In the genomic region with DNA sequence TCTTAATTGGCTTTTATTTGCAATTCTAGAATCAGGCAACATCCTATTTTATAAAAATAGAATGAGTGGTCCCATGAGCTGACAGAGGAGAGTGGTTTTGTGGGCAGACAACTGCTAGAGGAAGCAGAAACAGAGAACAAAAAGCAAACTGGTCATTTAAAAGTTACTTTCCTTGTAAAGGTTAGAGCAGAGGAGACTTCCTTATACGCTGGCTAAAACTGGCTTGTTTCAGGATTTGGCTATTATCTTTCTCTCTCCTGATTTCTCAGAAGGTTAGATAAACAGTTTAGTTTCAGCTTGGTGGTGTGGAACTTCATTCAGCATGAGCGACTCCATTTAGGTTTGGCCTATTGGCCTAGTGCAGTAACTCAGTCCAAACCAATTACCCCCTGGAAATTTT, we compare ENCODE assay signal across 1 cellular context.
TF ChIP-seq lines count a peak whose summit lies in the region.

No MANE protein-coding gene starts in this region.

TF ChIP-seq in WTC11, 78 proteins besides CTCF, POLR2A, EP300 and RAD21 (continued from another document):
- TF ChIP-seq CDX4 (CRISPR knock-in tag; IDR thresholded peaks at IDR 0.05; ENCODE audit: borderline replicate concordance) (no peak), CREB1 (CRISPR knock-in tag; IDR thresholded peaks at IDR 0.05) (no peak), ZNF263 (CRISPR knock-in tag; IDR thresholded peaks at IDR 0.05; ENCODE audit: low read depth) (no peak), KAT7 (CRISPR knock-in tag; IDR thresholded peaks at IDR 0.05; ENCODE audit: borderline replicate concordance) (no peak), JAZF1 (CRISPR knock-in tag; IDR thresholded peaks at IDR 0.05) (no peak), NR2C2 (CRISPR knock-in tag; IDR thresholded peaks at IDR 0.05) (no peak), SMAD4 (CRISPR knock-in tag; IDR thresholded peaks at IDR 0.05) (no peak), FOXJ3 (CRISPR knock-in tag; IDR thresholded peaks at IDR 0.05; ENCODE audit: borderline replicate concordance) (no peak), CBFB (CRISPR knock-in tag; IDR thresholded peaks at IDR 0.05; ENCODE audit: low read depth) (no peak), ZNF138 (CRISPR knock-in tag; conservative IDR thresholded peaks at IDR 0.05) (no peak)
- TF ChIP-seq, protein P1, sequence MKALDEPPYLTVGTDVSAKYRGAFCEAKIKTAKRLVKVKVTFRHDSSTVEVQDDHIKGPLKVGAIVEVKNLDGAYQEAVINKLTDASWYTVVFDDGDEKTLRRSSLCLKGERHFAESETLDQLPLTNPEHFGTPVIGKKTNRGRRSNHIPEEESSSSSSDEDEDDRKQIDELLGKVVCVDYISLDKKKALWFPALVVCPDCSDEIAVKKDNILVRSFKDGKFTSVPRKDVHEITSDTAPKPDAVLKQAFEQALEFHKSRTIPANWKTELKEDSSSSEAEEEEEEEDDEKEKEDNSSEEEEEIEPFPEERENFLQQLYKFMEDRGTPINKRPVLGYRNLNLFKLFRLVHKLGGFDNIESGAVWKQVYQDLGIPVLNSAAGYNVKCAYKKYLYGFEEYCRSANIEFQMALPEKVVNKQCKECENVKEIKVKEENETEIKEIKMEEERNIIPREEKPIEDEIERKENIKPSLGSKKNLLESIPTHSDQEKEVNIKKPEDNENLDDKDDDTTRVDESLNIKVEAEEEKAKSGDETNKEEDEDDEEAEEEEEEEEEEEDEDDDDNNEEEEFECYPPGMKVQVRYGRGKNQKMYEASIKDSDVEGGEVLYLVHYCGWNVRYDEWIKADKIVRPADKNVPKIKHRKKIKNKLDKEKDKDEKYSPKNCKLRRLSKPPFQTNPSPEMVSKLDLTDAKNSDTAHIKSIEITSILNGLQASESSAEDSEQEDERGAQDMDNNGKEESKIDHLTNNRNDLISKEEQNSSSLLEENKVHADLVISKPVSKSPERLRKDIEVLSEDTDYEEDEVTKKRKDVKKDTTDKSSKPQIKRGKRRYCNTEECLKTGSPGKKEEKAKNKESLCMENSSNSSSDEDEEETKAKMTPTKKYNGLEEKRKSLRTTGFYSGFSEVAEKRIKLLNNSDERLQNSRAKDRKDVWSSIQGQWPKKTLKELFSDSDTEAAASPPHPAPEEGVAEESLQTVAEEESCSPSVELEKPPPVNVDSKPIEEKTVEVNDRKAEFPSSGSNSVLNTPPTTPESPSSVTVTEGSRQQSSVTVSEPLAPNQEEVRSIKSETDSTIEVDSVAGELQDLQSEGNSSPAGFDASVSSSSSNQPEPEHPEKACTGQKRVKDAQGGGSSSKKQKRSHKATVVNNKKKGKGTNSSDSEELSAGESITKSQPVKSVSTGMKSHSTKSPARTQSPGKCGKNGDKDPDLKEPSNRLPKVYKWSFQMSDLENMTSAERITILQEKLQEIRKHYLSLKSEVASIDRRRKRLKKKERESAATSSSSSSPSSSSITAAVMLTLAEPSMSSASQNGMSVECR (CRISPR knock-in tag; IDR thresholded peaks at IDR 0.05; ENCODE audit: borderline replicate concordance): no peak
- TF ChIP-seq, protein P2, sequence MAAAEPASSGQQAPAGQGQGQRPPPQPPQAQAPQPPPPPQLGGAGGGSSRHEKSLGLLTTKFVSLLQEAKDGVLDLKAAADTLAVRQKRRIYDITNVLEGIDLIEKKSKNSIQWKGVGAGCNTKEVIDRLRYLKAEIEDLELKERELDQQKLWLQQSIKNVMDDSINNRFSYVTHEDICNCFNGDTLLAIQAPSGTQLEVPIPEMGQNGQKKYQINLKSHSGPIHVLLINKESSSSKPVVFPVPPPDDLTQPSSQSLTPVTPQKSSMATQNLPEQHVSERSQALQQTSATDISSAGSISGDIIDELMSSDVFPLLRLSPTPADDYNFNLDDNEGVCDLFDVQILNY (CRISPR knock-in tag; IDR thresholded peaks at IDR 0.05): no peak
- TF ChIP-seq, protein P3, sequence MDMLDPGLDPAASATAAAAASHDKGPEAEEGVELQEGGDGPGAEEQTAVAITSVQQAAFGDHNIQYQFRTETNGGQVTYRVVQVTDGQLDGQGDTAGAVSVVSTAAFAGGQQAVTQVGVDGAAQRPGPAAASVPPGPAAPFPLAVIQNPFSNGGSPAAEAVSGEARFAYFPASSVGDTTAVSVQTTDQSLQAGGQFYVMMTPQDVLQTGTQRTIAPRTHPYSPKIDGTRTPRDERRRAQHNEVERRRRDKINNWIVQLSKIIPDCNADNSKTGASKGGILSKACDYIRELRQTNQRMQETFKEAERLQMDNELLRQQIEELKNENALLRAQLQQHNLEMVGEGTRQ (CRISPR knock-in tag; IDR thresholded peaks at IDR 0.05): no peak
